ENCODE assay signal across 21 cellular contexts in the genomic region with DNA sequence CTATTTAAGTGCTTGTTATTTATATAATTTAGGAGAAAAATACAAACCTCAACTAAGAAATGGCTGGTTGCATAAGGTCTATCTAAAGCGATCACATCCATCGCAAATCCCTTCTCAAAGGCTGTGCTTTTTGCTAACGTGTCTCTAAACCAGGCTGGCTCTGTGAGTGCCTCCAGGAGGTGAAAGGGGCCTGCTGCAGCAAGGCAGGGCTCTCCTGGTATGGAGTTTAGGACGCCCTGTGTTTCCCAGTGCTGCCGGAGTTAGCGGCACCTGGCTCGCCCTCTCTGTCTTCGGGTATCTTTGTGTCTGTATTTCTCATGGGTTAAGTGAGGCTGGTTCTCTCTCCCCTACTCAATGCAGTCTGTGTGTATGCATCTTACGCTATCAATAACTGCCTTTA.
"Had no signal": no experiment of that assay in that cellular context is flagged by ENCODE, and none has a peak within 500 bp of the region (broad histone marks: within the 10 kb centered on the region; RNA-seq: fewer than 3 reads in every experiment).

No MANE protein-coding gene starts in this region.

- H3K4me3 ChIP-seq: dorsolateral prefrontal cortex, esophagus muscularis mucosa, hepatocyte, left ventricle myocardium inferior, lower lobe of right lung, neural progenitor cell, ovary had no signal

- H3K36me3 Mint-ChIP-seq: memory B cell, natural killer cell had no signal

- H3K27me3 ChIP-seq: dorsolateral prefrontal cortex, esophagus muscularis mucosa, hepatocyte, neural progenitor cell, ovary had no signal

- H3K4me1 Mint-ChIP-seq: memory B cell, neural progenitor cell had no signal

- H3K9me3 ChIP-seq: esophagus muscularis mucosa, left ventricle myocardium inferior, lower lobe of right lung, ovary had no signal

- ATAC-seq: left cardiac atrium, right cardiac atrium had no signal

- H3K4me3 Mint-ChIP-seq: memory B cell, mesothelial cell of epicardium, natural killer cell, neural progenitor cell had no signal

- H3K9me3 Mint-ChIP-seq: memory B cell, mesothelial cell of epicardium, natural killer cell, neural progenitor cell had no signal

- H3K27ac Mint-ChIP-seq: memory B cell, mesothelial cell of epicardium, natural killer cell had no signal

- H3K27ac ChIP-seq: dorsolateral prefrontal cortex, epithelial cell of prostate, esophagus muscularis mucosa, hepatocyte, left ventricle myocardium inferior, lower lobe of right lung, neural progenitor cell, ovary had no signal

- H3K9ac ChIP-seq: neural progenitor cell had no signal

- H3K36me3 ChIP-seq: neural progenitor cell, ovary had no signal

- DNase-seq: cortex of kidney; dorsolateral prefrontal cortex; foreskin fibroblast; kidney; left cardiac atrium; left ventricle myocardium inferior; lower lobe of right lung; natural killer cell; nucleus accumbens; ovary; right cardiac atrium; small intestine; stimulated activated CD4-positive, alpha-beta T cell treated with anti-CD3 and anti-CD28 coated beads, Interleukin-12 subunit alpha, Interleukin-12 subunit beta, amount 100 ng/mL, for 4 hours; stimulated activated naive CD4-positive, alpha-beta T cell treated with Interleukin-2 at 50 U/mL for 16 hours; trophoblast cell had no signal

- H3K4me1 ChIP-seq: esophagus muscularis mucosa, left ventricle myocardium inferior, lower lobe of right lung, neural progenitor cell had no signal
